Comparison of ENCODE assay signal across 14 cellular contexts in genomic region chr16:2460916-2461315, GRCh38. TPM values are rescaled to one million over a fixed set of nuclear protein-coding genes. Genes with fewer than 3 reads are reported as not detected.
A peak's percentile ranks its signal among the peaks of the same experiment; 100 is the strongest.
DNase-seq lines count a peak whose midpoint lies in the region; ATAC-seq and TF ChIP-seq lines count a peak whose summit lies in the region.
"Had no signal": no experiment of that assay in that cellular context is flagged by ENCODE, and none has a peak within 500 bp of the region (broad histone marks: within the 10 kb centered on the region; RNA-seq: fewer than 3 reads in every experiment).

No MANE protein-coding gene starts in this region.

- H3K4me1 Mint-ChIP-seq in brain: peaks cover 7% of the 10 kb centered on the region
- H3K4me1 Mint-ChIP-seq in neural progenitor cell: peaks cover 7% of the 10 kb centered on the region

- no peak overlapping the region for H3K27ac ChIP-seq in SK-N-SH (ENCODE audit: low read depth in 2 of 2, low read length in 1 of 2)
- no peak overlapping the region for H3K27ac ChIP-seq in neural progenitor cell
- no peak overlapping the region for H3K27ac ChIP-seq in ascending aorta

- no peaks in the 10 kb centered on the region for H3K36me3 Mint-ChIP-seq in brain
- H3K36me3 Mint-ChIP-seq in neural progenitor cell: peaks cover 5% of the 10 kb centered on the region

- H4K20me1 ChIP-seq in SK-N-SH (ENCODE audit: insufficient read depth) (no peaks in the 10 kb centered on the region), neural progenitor cell (ENCODE audit: low read depth) (peaks cover 25% of the 10 kb centered on the region)

- WGBS in SK-N-SH (ENCODE audit: low lambda C conversion rate): 61% methylated on average over 3 of the region's 13 CpGs

- H2AFZ ChIP-seq in SK-N-SH (ENCODE audit: low read depth): no peak overlapping the region
- no peak overlapping the region for H2AFZ ChIP-seq in neural progenitor cell (replicated peaks)

- peaks cover 9 to 24% of the 10 kb centered on the region in 2 experiments; a peak in 2 of 4 replicates for H3K4me1 ChIP-seq in SK-N-SH (ENCODE audit: control insufficient read depth in 1 of 2, insufficient read depth in 2 of 2, low read depth in 1 of 2, low read length in 1 of 2)
- peaks cover 14% of the 10 kb centered on the region for H3K4me1 ChIP-seq in neural progenitor cell
- peaks cover 0 to 8% of the 10 kb centered on the region in 2 donors for H3K4me1 ChIP-seq in ascending aorta

- DNase-seq in SK-N-SH: no peak
- no peak for DNase-seq in LNCaP clone FGC (ENCODE audit: low read depth)
- no peak for DNase-seq in neural progenitor cell (ENCODE audit: low spot score)
- DNase-seq in anterior cingulate cortex (lab: John Stamatoyannopoulos, UW): no peak
- no peak for DNase-seq in ascending aorta (ENCODE audit: low spot score in 2 of 2)
- DNase-seq: 8988T; activated CD4-positive, alpha-beta T cell treated with anti-CD3 and anti-CD28 coated beads for 48 hours; cerebellar nuclear complex; naive thymus-derived CD4-positive, alpha-beta T cell; stimulated activated CD4-positive, alpha-beta T cell treated with anti-CD3 and anti-CD28 coated beads, Interleukin-4, amount 100 ng/mL, for 24 hours; transverse colon had no signal

- H3K4me3 Mint-ChIP-seq in brain (peak overlapping the region; percentile 62 to 76 (median 74)), neural progenitor cell (peak overlapping the region; percentile 83)

- H3K27me3 Mint-ChIP-seq in brain (no peaks in the 10 kb centered on the region), neural progenitor cell (ENCODE audit: insufficient read depth, low read depth) (peaks cover 4% of the 10 kb centered on the region)
- H3K27me3 Mint-ChIP-seq: naive thymus-derived CD4-positive, alpha-beta T cell had no signal

- CTCF ChIA-PET in SK-N-SH (lab: Yijun Ruan, JAX): interaction anchor here (0.6 to 4.8 kb wide), 7 partner anchors 8 to 121 kb away, joined by 3 to 27 read pairs (median 4); partner anchors contain the start of gene ABCA3

- peaks cover 22% of the 10 kb centered on the region for H3F3A ChIP-seq in SK-N-SH (replicated peaks; ENCODE audit: insufficient read depth)
- H3F3A ChIP-seq in neural progenitor cell (ENCODE audit: low read depth): peaks cover 54% of the 10 kb centered on the region

- POLR2A ChIA-PET in SK-N-SH (lab: Yijun Ruan, JAX): interaction anchor here (1.8 to 2.0 kb wide), 2 partner anchors 8 to 22 kb away, joined by 5 to 19 read pairs; no protein-coding TSS in a partner anchor

- H3K79me2 ChIP-seq in SK-N-SH (ENCODE audit: insufficient read depth): peaks cover 14% of the 10 kb centered on the region; the same call in 1 of the 2 replicates
- H3K79me2 ChIP-seq in neural progenitor cell (ENCODE audit: low read depth): peaks cover 15% of the 10 kb centered on the region

- TF ChIP-seq RAD21 in SK-N-SH (IDR thresholded peaks at IDR 0.05; ENCODE audit: low read length): no peak

- no peaks in the 10 kb centered on the region for H3K9me2 ChIP-seq in SK-N-SH

- no peak for ATAC-seq in SK-N-SH treated with all-trans-retinoic acid at 6 μM for 48 hours
- no peak for ATAC-seq in HG03342 (IDR thresholded peaks at IDR 0.05; ENCODE audit: unreplicated experiment)
- ATAC-seq: naive thymus-derived CD4-positive, alpha-beta T cell had no signal

- no peaks in the 10 kb centered on the region for H3K27me3 ChIP-seq in SK-N-SH (ENCODE audit: insufficient read depth)
- H3K27me3 ChIP-seq in neural progenitor cell: no peaks in the 10 kb centered on the region
- H3K27me3 ChIP-seq in ascending aorta: no peaks in the 10 kb centered on the region
- H3K27me3 ChIP-seq: transverse colon had no signal

- H3K9me3 ChIP-seq in SK-N-SH (no peaks in the 10 kb centered on the region), neural progenitor cell (ENCODE audit: low read depth) (no peaks in the 10 kb centered on the region), ascending aorta (no peaks in the 10 kb centered on the region)
- H3K9me3 ChIP-seq: transverse colon had no signal

- TF ChIP-seq EP300 in SK-N-SH (IDR thresholded peaks at IDR 0.05; ENCODE audit: borderline replicate concordance in 1 of 2, low read depth in 1 of 2, low read length in 1 of 2): no peak

- TF ChIP-seq CTCF in SK-N-SH (IDR thresholded peaks at IDR 0.05) (no peak), LNCaP clone FGC (IDR thresholded peaks at IDR 0.05; ENCODE audit: control insufficient read depth, extremely low read depth, insufficient read depth) (no peak), brain (conservative IDR thresholded peaks at IDR 0.05) (no peak), neural progenitor cell (IDR thresholded peaks at IDR 0.05) (no peak), ascending aorta (IDR thresholded peaks at IDR 0.05) (no peak)

- H3K4me3 ChIP-seq in SK-N-SH (ENCODE audit: low read depth in 2 of 2, low read length in 1 of 2) (peak overlapping the region; percentile 66 to 71), LNCaP clone FGC (ENCODE audit: low read depth, low read length) (peak overlapping the region; percentile 74), neural progenitor cell (peak overlapping the region; percentile 79), ascending aorta (no peak overlapping the region)

- H3K9me3 Mint-ChIP-seq in brain: no peaks in the 10 kb centered on the region
- H3K9me3 Mint-ChIP-seq in neural progenitor cell: peaks cover 2% of the 10 kb centered on the region
- H3K9me3 Mint-ChIP-seq: naive thymus-derived CD4-positive, alpha-beta T cell had no signal

- H3K4me2 ChIP-seq in SK-N-SH (peak overlapping the region; percentile 96), neural progenitor cell (peak overlapping the region; percentile 97)

- intact Hi-C loops in ascending aorta (cut with DNase I): loop anchor here (1.0 kb wide), 2 partner anchors 13 to 32 kb away; partner anchors contain the start of gene CCNF

- H3K36me3 ChIP-seq in SK-N-SH (replicated peaks in 1 of 2; ENCODE audit: control insufficient read depth in 1 of 2, insufficient read depth in 2 of 2, low read length in 1 of 2) (peaks cover 0 to 11% of the 10 kb centered on the region in 2 experiments), neural progenitor cell (no peaks in the 10 kb centered on the region), ascending aorta (no peaks in the 10 kb centered on the region)
- H3K36me3 ChIP-seq: transverse colon had no signal

- H3K27ac Mint-ChIP-seq in brain (no peak overlapping the region), neural progenitor cell (no peak overlapping the region)
- H3K27ac Mint-ChIP-seq: naive thymus-derived CD4-positive, alpha-beta T cell had no signal

- H3K9ac ChIP-seq in SK-N-SH (peak overlapping the region; percentile 60; the same call in 1 of the 2 replicates), neural progenitor cell (peak overlapping the region; percentile 45)

TF ChIP-seq in SK-N-SH, 30 proteins besides CTCF, POLR2A, EP300 and RAD21 (continues in another document):
- no peak for TF ChIP-seq EZH2phosphoT487 (IDR thresholded peaks at IDR 0.05; ENCODE audit: borderline replicate concordance, low read depth)
- TF ChIP-seq USF2 (IDR thresholded peaks at IDR 0.05; ENCODE audit: borderline replicate concordance, low read depth, low read length): no peak

TF ChIP-seq in SK-N-SH treated with all-trans-retinoic acid at 6 μM for 48 hours, 23 proteins besides CTCF, POLR2A, EP300 and RAD21 (continues in another document):
- TF ChIP-seq ESRRG (CRISPR knock-in tag; IDR thresholded peaks at IDR 0.05): no peak
- no peak for TF ChIP-seq BACH2 (CRISPR knock-in tag; IDR thresholded peaks at IDR 0.05; ENCODE audit: borderline replicate concordance)
- TF ChIP-seq SNAI2 (CRISPR knock-in tag; IDR thresholded peaks at IDR 0.05): no peak
- no peak for TF ChIP-seq CSRNP3 (CRISPR knock-in tag; IDR thresholded peaks at IDR 0.05)

RNA-seq across cellular contexts. Expression of gene TEDC2, which starts 1.0 kb away (rescaled TPM):
- 15.6 and 16.5 TPM in 2 replicates for polyA plus RNA-seq in SK-N-SH (2012; rRNA removed)
- polyA plus RNA-seq in SK-N-SH (2012; cell fraction: cytosol; rRNA removed): 4.8 and 8.5 TPM in 2 replicates
- polyA plus RNA-seq in SK-N-SH (2012; cell fraction: nucleus; rRNA removed): 58.5 and 87.2 TPM in 2 replicates
- polyA plus RNA-seq in brain (ENCODE audit: insufficient read depth, low read depth, low replicate concordance): 20.4 TPM
- total RNA-seq in neural progenitor cell (ENCODE audit: low replicate concordance): 29.1 and 62.1 TPM in 2 replicates
- total RNA-seq in ascending aorta: not detected

RNA-seq across cellular contexts. Expression of gene NTN3, which starts 10.2 kb away (rescaled TPM):
- polyA plus RNA-seq in SK-N-SH (2012; rRNA removed): 0.26 and 0.28 TPM in 2 replicates
- 0.10 and 0.29 TPM in 2 replicates for polyA plus RNA-seq in SK-N-SH (2012; cell fraction: cytosol; rRNA removed)
- 0.56 and 1.4 TPM in 2 replicates for polyA plus RNA-seq in SK-N-SH (2012; cell fraction: nucleus; rRNA removed)
- 0.58 TPM for polyA plus RNA-seq in brain (ENCODE audit: insufficient read depth, low read depth, low replicate concordance)
- total RNA-seq in neural progenitor cell (ENCODE audit: low replicate concordance): 1.7 and 3.6 TPM in 2 replicates
- total RNA-seq in ascending aorta: not detected
- total RNA-seq: naive thymus-derived CD4-positive, alpha-beta T cell; transverse colon had no signal
- polyA plus RNA-seq: naive thymus-derived CD4-positive, alpha-beta T cell had no signal

RNA-seq across cellular contexts. Expression of gene TBC1D24, which starts 14.0 kb away (rescaled TPM):
- 5.6 and 6.7 TPM in 2 replicates for polyA plus RNA-seq in SK-N-SH (2012; rRNA removed)
- 2.7 and 3.9 TPM in 2 replicates for polyA plus RNA-seq in SK-N-SH (2012; cell fraction: cytosol; rRNA removed)
- polyA plus RNA-seq in SK-N-SH (2012; cell fraction: nucleus; rRNA removed): 18.3 and 20.6 TPM in 2 replicates
- polyA plus RNA-seq in brain (ENCODE audit: insufficient read depth, low read depth, low replicate concordance): 23.3 TPM
- 8.2 and 11.9 TPM in 2 replicates for total RNA-seq in neural progenitor cell (ENCODE audit: low replicate concordance)
- 22.5 TPM for total RNA-seq in ascending aorta

RNA-seq across cellular contexts. Expression of gene CCNF, which starts 31.7 kb away (rescaled TPM):
- polyA plus RNA-seq in SK-N-SH (2012; rRNA removed) (3.8 and 4.6 TPM in 2 replicates), brain (ENCODE audit: insufficient read depth, low read depth, low replicate concordance) (17.3 TPM)
- polyA plus RNA-seq in SK-N-SH (2012; cell fraction: cytosol; rRNA removed): 2.5 and 3.5 TPM in 2 replicates
- polyA plus RNA-seq in SK-N-SH (2012; cell fraction: nucleus; rRNA removed): 10.2 and 14.5 TPM in 2 replicates
- total RNA-seq in neural progenitor cell (ENCODE audit: low replicate concordance) (41.6 and 67.3 TPM in 2 replicates), ascending aorta (0.43 TPM)

RNA-seq across cellular contexts. Expression of gene ATP6V0C, which starts 52.8 kb away (rescaled TPM):
- polyA plus RNA-seq in SK-N-SH (2012; rRNA removed): 30.2 and 80.1 TPM in 2 replicates
- 61.1 and 88.7 TPM in 2 replicates for polyA plus RNA-seq in SK-N-SH (2012; cell fraction: cytosol; rRNA removed)
- 73.3 and 99.4 TPM in 2 replicates for polyA plus RNA-seq in SK-N-SH (2012; cell fraction: nucleus; rRNA removed)
- polyA plus RNA-seq in brain (ENCODE audit: insufficient read depth, low read depth, low replicate concordance): 403 TPM
- 11.6 and 44.3 TPM in 2 replicates for total RNA-seq in neural progenitor cell (ENCODE audit: low replicate concordance)
- total RNA-seq in ascending aorta: 91.9 TPM

Comparison
In these comparisons a context has a peak if more than half of its experiments do, and no peak if none do; other contexts are left out.
1. H3K4me3 ChIP-seq: peak in SK-N-SH (2 of 2), LNCaP clone FGC (single experiment) and neural progenitor cell (single experiment); none in ascending aorta (0 of 2).
2. RNA of gene TEDC2, which starts 1.0 kb away (total RNA-seq): 29.1 to 62.1 TPM in neural progenitor cell; not detected in ascending aorta (single experiment); every median in the first group is over 10 times any median in the second.